ENCODE assay signal across 8 cellular contexts in the genomic region with DNA sequence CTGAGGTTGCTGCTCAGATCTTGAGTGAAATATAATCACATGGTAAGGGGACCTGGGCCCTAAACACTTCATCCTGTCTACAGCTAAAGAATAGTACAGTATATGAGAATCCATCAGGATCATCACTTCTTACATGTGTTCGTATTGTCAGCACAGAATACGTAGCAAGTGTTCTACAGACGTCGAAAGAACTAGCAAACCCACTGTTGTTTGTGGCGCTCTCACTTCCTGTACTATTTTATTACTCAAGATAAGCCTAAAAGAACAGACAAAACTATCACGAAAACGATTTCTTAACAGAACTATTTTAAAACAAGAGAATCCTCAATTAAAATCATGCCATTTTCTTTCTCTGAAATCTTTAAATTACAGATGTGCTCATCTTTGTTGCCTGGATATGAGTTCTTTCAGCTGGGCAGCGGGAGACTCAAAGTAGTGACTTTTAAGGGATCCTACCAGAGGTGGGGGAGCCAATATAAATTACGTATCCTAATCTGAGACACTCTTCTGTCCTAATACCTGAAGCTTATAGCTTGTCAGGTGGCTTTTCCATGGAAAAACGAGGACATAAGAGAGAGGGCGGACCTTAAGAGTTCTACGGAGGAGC. TPM values are rescaled to one million over a fixed set of nuclear protein-coding genes. Genes with fewer than 3 reads are reported as not detected.
DNase-seq lines count a peak whose midpoint lies in the region; ATAC-seq and TF ChIP-seq lines count a peak whose summit lies in the region.

No MANE protein-coding gene starts in this region.

- no peaks in the 10 kb centered on the region for H3K9me3 Mint-ChIP-seq in activated T-helper 17 cell treated with anti-CD3 and anti-CD28 coated beads, Interleukin-2, amount 50 U/mL, for 72 hours

- 4% methylated on average over 12 of the region's 12 CpGs for WGBS in hepatocyte (ENCODE audit: low lambda C conversion rate, missing lambda C conversion rate)

- peaks cover 14% of the 10 kb centered on the region; the same call in 1 of the 2 replicates for H4K20me1 ChIP-seq in Karpas-422 (ENCODE audit: insufficient read depth, low read depth, low read length)
- H4K20me1 ChIP-seq in hepatocyte (ENCODE audit: insufficient read depth, poor library complexity, severe bottlenecking): peaks cover 22% of the 10 kb centered on the region

- H3K4me2 ChIP-seq in Karpas-422 (ENCODE audit: low read depth, low read length, poor library complexity, severe bottlenecking) (peak overlapping the region; percentile 99), hepatocyte (peak overlapping the region; percentile 87), skeletal muscle satellite cell (ENCODE audit: low read length) (peak overlapping the region; percentile 99)

- H2AFZ ChIP-seq in Karpas-422 (ENCODE audit: low read length) (peak overlapping the region; percentile 95), hepatocyte (peak overlapping the region; percentile 75)

- H3K4me3 Mint-ChIP-seq in activated T-helper 17 cell treated with anti-CD3 and anti-CD28 coated beads, Interleukin-2, amount 50 U/mL, for 72 hours: peak overlapping the region; percentile 98

- H3K79me2 ChIP-seq in Karpas-422 (ENCODE audit: low read length) (peaks cover 55% of the 10 kb centered on the region), hepatocyte (peaks cover 76% of the 10 kb centered on the region)

- H3K4me1 Mint-ChIP-seq in activated T-helper 17 cell treated with anti-CD3 and anti-CD28 coated beads, Interleukin-2, amount 50 U/mL, for 72 hours: peaks cover 4% of the 10 kb centered on the region

- DNase-seq in activated CD4-positive, alpha-beta T cell treated with anti-CD3 and anti-CD28 coated beads for 4 hours: peak; percentile 27
- DNase-seq in activated CD4-positive, alpha-beta T cell treated with anti-CD3 and anti-CD28 coated beads for 1 hour: no peak
- peak; percentile 72 for DNase-seq in Karpas-422
- peak; percentile 17 for DNase-seq in hepatocyte (ENCODE audit: low spot score)
- no peak for DNase-seq in SKM-1 (lab: John Stamatoyannopoulos, UW; ENCODE audit: unreplicated experiment)
- no peak for DNase-seq in T-helper 9 cell

- H3K9ac ChIP-seq in Karpas-422 (ENCODE audit: low read length) (peak overlapping the region; percentile 92), skeletal muscle satellite cell (ENCODE audit: low read depth, low read length) (peak overlapping the region; percentile 100)

- no peaks in the 10 kb centered on the region for H3K27me3 Mint-ChIP-seq in activated T-helper 17 cell treated with anti-CD3 and anti-CD28 coated beads, Interleukin-2, amount 50 U/mL, for 72 hours

- peaks cover 50% of the 10 kb centered on the region for H3K36me3 Mint-ChIP-seq in activated T-helper 17 cell treated with anti-CD3 and anti-CD28 coated beads, Interleukin-2, amount 50 U/mL, for 72 hours (ENCODE audit: low read depth)

- H3K36me3 ChIP-seq in Karpas-422 (ENCODE audit: insufficient read depth, low read length) (peaks cover 4% of the 10 kb centered on the region; the same call in 1 of the 2 replicates), hepatocyte (replicated peaks; ENCODE audit: insufficient read depth, low read depth) (no peaks in the 10 kb centered on the region), skeletal muscle satellite cell (ENCODE audit: insufficient read depth, low read length) (peaks cover 5% of the 10 kb centered on the region)

- peak; percentile 27 for ATAC-seq in activated T-helper 17 cell treated with anti-CD3 and anti-CD28 coated beads, Interleukin-2, amount 50 U/mL, for 72 hours (replicated peaks)

- H3K27ac ChIP-seq in Karpas-422 (ENCODE audit: low read length) (peak overlapping the region; percentile 91), hepatocyte (peak overlapping the region; percentile 100)

- no peaks in the 10 kb centered on the region for H3K9me2 ChIP-seq in Karpas-422 (replicated peaks; ENCODE audit: insufficient read depth, low read length)
- no peaks in the 10 kb centered on the region for H3K9me2 ChIP-seq in hepatocyte (replicated peaks; ENCODE audit: insufficient read depth)

- H3K27ac Mint-ChIP-seq in activated T-helper 17 cell treated with anti-CD3 and anti-CD28 coated beads, Interleukin-2, amount 50 U/mL, for 72 hours: peak overlapping the region; percentile 99

- peak overlapping the region; percentile 83 for H3K4me3 ChIP-seq in Karpas-422 (ENCODE audit: low read length)
- peak overlapping the region; percentile 74 for H3K4me3 ChIP-seq in hepatocyte
- peak overlapping the region; percentile 92 for H3K4me3 ChIP-seq in skeletal muscle satellite cell (ENCODE audit: low read length)

- no peaks in the 10 kb centered on the region for H3K9me3 ChIP-seq in Karpas-422 (ENCODE audit: low read length)
- H3K9me3 ChIP-seq in hepatocyte (ENCODE audit: low read depth): no peaks in the 10 kb centered on the region
- no peaks in the 10 kb centered on the region for H3K9me3 ChIP-seq in skeletal muscle satellite cell (replicated peaks; ENCODE audit: low read length)

- H3K4me1 ChIP-seq in Karpas-422 (ENCODE audit: low read length): peaks cover 34% of the 10 kb centered on the region
- H3K4me1 ChIP-seq in hepatocyte (ENCODE audit: insufficient read depth): peaks cover 25% of the 10 kb centered on the region
- peaks cover 30% of the 10 kb centered on the region for H3K4me1 ChIP-seq in skeletal muscle satellite cell (ENCODE audit: control insufficient read depth, insufficient read depth, low read length)

- H3K27me3 ChIP-seq in Karpas-422 (ENCODE audit: low read length) (no peaks in the 10 kb centered on the region), hepatocyte (no peaks in the 10 kb centered on the region), skeletal muscle satellite cell (ENCODE audit: control insufficient read depth, insufficient read depth, low read length) (no peaks in the 10 kb centered on the region)

- TF ChIP-seq CTCF in hepatocyte (IDR thresholded peaks at IDR 0.05; ENCODE audit: poor library complexity): no peak

RNA-seq across cellular contexts. Expression of a gene that starts 0.7 kb away (rescaled TPM):
- total RNA-seq in Karpas-422 (2014; rRNA removed; shearing (Covaris generic); ENCODE audit: low replicate concordance): 14.4 and 16.5 TPM in 2 replicates
- total RNA-seq in activated T-helper 17 cell treated with anti-CD3 and anti-CD28 coated beads, Interleukin-2, amount 50 U/mL, for 72 hours: 1 to 10 TPM; 9.4 to 9.7 TPM
- 12.9 and 14.2 TPM in 2 replicates for total RNA-seq in hepatocyte
- 9.2 and 14.8 TPM in 2 replicates for polyA plus RNA-seq in hepatocyte
- 12.7 and 13.7 TPM in 2 replicates for total RNA-seq in skeletal muscle satellite cell (2012; rRNA removed)

RNA-seq across cellular contexts. Expression of a gene that starts 1.4 kb away (rescaled TPM):
- 155 and 225 TPM in 2 replicates for total RNA-seq in Karpas-422 (2014; rRNA removed; shearing (Covaris generic); ENCODE audit: low replicate concordance)
- total RNA-seq in activated T-helper 17 cell treated with anti-CD3 and anti-CD28 coated beads, Interleukin-2, amount 50 U/mL, for 72 hours: 100 to 1,000 TPM; 284 to 302 TPM
- total RNA-seq in hepatocyte: 177 and 196 TPM in 2 replicates
- 95.9 and 109 TPM in 2 replicates for polyA plus RNA-seq in hepatocyte
- total RNA-seq in skeletal muscle satellite cell (2012; rRNA removed): 204 and 209 TPM in 2 replicates

RNA-seq across cellular contexts. Expression of a gene that starts 56.2 kb away (rescaled TPM):
- 7.7 and 13.8 TPM in 2 replicates for total RNA-seq in Karpas-422 (2014; rRNA removed; shearing (Covaris generic); ENCODE audit: low replicate concordance)
- total RNA-seq in activated T-helper 17 cell treated with anti-CD3 and anti-CD28 coated beads, Interleukin-2, amount 50 U/mL, for 72 hours: 10 to 100 TPM; 54.7 to 59.3 TPM
- total RNA-seq in hepatocyte: 87.7 and 98.2 TPM in 2 replicates
- 133 and 135 TPM in 2 replicates for polyA plus RNA-seq in hepatocyte
- total RNA-seq in skeletal muscle satellite cell (2012; rRNA removed): 29.9 and 31.7 TPM in 2 replicates

Comparison
In these comparisons a context has a peak if more than half of its experiments do, and no peak if none do; other contexts are left out.
1. DNase-seq: peak in activated CD4-positive, alpha-beta T cell treated with anti-CD3 and anti-CD28 coated beads for 4 hours (2 of 2), Karpas-422 (single experiment) and hepatocyte (single experiment); none in activated CD4-positive, alpha-beta T cell treated with anti-CD3 and anti-CD28 coated beads for 1 hour (single experiment), SKM-1 (single experiment) and T-helper 9 cell (single experiment).
2. Peak in every context shown above with its lines, with median percentiles within 50 percentile points of each other: H3K4me2 ChIP-seq and H3K4me3 ChIP-seq.